Comparison of ENCODE assay signal across 1 cellular context in the genomic region with DNA sequence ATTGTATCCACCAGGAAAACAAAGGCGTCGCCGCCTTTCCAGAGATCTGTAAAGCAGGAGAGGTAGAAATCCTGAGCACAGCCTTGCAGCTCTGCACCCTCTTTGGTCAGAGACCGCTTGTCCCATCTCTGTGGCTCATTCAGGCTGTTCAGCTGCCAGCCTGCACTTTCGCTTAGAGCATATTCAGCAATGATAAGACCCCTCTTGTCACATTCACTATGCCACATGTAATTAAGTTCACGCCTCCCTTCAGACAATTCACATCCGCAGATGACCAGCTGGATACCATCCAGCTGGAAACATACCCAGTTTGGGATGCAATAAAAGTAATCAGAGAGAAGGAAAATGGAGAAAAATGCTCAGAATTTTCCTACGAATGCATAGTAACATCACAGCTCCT.
TF ChIP-seq lines count a peak whose summit lies in the region.

No MANE protein-coding gene starts in this region.

TF ChIP-seq in GM23338, 12 proteins besides CTCF, POLR2A, EP300 and RAD21 (continued from another document):
- no peak for TF ChIP-seq JUNB (IDR thresholded peaks at IDR 0.05; ENCODE audit: unreplicated experiment)
- TF ChIP-seq EZH2 (IDR thresholded peaks at IDR 0.05; ENCODE audit: low read depth, unreplicated experiment) = no peak
TF ChIP-seq in GM23338: peak in this region for 0.
